In the genomic region with DNA sequence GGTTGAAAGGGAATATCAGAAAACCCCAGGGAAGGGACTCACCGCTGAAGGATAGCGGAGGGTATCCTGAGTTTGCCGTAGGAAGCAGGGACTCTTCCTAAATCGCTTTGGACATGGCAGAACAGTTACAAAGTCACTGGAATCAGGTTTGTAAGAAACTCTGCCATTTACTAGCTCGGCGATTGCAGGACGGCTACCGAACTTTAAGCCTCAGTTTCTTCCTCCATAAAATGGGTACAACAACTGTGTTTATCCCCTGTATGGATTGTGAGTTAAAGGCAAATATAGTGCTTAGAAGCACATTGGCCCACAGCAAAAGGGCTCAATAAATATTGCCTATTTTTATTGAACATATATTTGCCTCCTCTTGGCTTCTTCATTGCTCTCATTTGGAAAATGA, we compare ENCODE assay signal across 17 cellular contexts.
DNase-seq lines count a peak whose midpoint lies in the region; ATAC-seq, FAIRE-seq and TF ChIP-seq lines count a peak whose summit lies in the region.
"Had no signal": no experiment of that assay in that cellular context is flagged by ENCODE, and none has a peak within 500 bp of the region (broad histone marks: within the 10 kb centered on the region; RNA-seq: fewer than 3 reads in every experiment).

No MANE protein-coding gene starts in this region.

- H3K27ac ChIP-seq in C4-2B (peak overlapping the region; percentile 41), ascending aorta (peak overlapping the region; percentile 46), H1 (ENCODE audit: low read depth, low read length) (no peak overlapping the region), stomach smooth muscle (ENCODE audit: low read length) (peak overlapping the region; percentile 18), brain microvascular endothelial cell (no peak overlapping the region)

- H4K8ac ChIP-seq in H1 (ENCODE audit: extremely low read depth, insufficient read depth, low read length): no peak overlapping the region

- H3K56ac ChIP-seq in H1 (replicated peaks; ENCODE audit: insufficient read length, low read depth, low read length): no peak overlapping the region

- H3K4ac ChIP-seq in H1 (replicated peaks; ENCODE audit: insufficient read length, low read depth, low read length): no peak overlapping the region

- no peak overlapping the region for H3K14ac ChIP-seq in H1 (ENCODE audit: insufficient read length)

- TF ChIP-seq POLR2A in H1 (IDR thresholded peaks at IDR 0.05; ENCODE audit: control extremely low read depth in 1 of 2, low read depth in 2 of 2, low read length in 2 of 2): no peak

- H3K9me3 ChIP-seq in ascending aorta: no peaks in the 10 kb centered on the region
- H3K9me3 ChIP-seq in H1 (ENCODE audit: insufficient read depth in 2 of 2, low read depth in 1 of 2, low read length in 1 of 2): no peaks in the 10 kb centered on the region
- H3K9me3 ChIP-seq in stomach smooth muscle (ENCODE audit: control insufficient read depth in 2 of 2, low read length in 2 of 2): no peaks in the 10 kb centered on the region
- H3K9me3 ChIP-seq: BLaER1 treated with 17β-estradiol and CSF1 and Interleukin-3, amounts not matched to agents 10 nM and 100 nM; Caco-2 had no signal

- H4K91ac ChIP-seq in H1 (replicated peaks; ENCODE audit: insufficient read length, low read length): no peak overlapping the region

- TF ChIP-seq EP300 in H1 (IDR thresholded peaks at IDR 0.05; ENCODE audit: borderline replicate concordance in 1 of 2, low read depth in 2 of 2, low read length in 2 of 2): no peak

- H2AK5ac ChIP-seq in H1 (ENCODE audit: low read depth, low read length): no peak overlapping the region

- no peak for ATAC-seq in GM18517 (IDR thresholded peaks at IDR 0.05; ENCODE audit: unreplicated experiment)

- no peak overlapping the region for H2BK120ac ChIP-seq in H1 (replicated peaks; ENCODE audit: low read depth, low read length)

- no peak overlapping the region for H4K5ac ChIP-seq in H1 (ENCODE audit: insufficient read length, low read depth, low read length)

- 86% methylated on average over 8 of the region's 8 CpGs; no CpG with 5 or more reads in 1 of the 2 experiments for WGBS in H1 (ENCODE audit: extremely low coverage in 1 of 2, insufficient coverage in 1 of 2, insufficient read length in 1 of 2, insufficient replicate concordance in 2 of 2, low coverage in 1 of 2, low lambda C conversion rate in 2 of 2, missing lambda C conversion rate in 1 of 2), 2 experiments

- no peak overlapping the region for H3K23ac ChIP-seq in H1 (ENCODE audit: insufficient read length)

- no peak overlapping the region for H3K4me2 ChIP-seq in H1 (ENCODE audit: insufficient read depth in 1 of 2, low read depth in 2 of 2, low read length in 2 of 2)

- TF ChIP-seq CTCF in C4-2B (conservative IDR thresholded peaks at IDR 0.05) (no peak), ascending aorta (IDR thresholded peaks at IDR 0.05) (no peak), H1 (IDR thresholded peaks at IDR 0.05; ENCODE audit: control extremely low read depth in 1 of 3, insufficient read depth in 1 of 3, low read depth in 1 of 3, low read length in 3 of 3) (no peak), brain microvascular endothelial cell (IDR thresholded peaks at IDR 0.05; ENCODE audit: low read depth, low read length, missing control alignments) (no peak)

- no peak overlapping the region for H2BK15ac ChIP-seq in H1 (ENCODE audit: low read length)

- no peaks in the 10 kb centered on the region for H4K20me1 ChIP-seq in H1 (replicated peaks in 1 of 2; ENCODE audit: control insufficient read depth in 1 of 2, insufficient read depth in 2 of 2, low read length in 2 of 2)
- H4K20me1 ChIP-seq: BLaER1 treated with 17β-estradiol and CSF1 and Interleukin-3, amounts not matched to agents 10 nM and 100 nM had no signal

- H3K36me3 ChIP-seq in ascending aorta (no peaks in the 10 kb centered on the region), H1 (ENCODE audit: control insufficient read depth in 2 of 4, insufficient read depth in 4 of 4, low read length in 3 of 4) (no peaks in the 10 kb centered on the region), stomach smooth muscle (ENCODE audit: control insufficient read depth in 2 of 2, insufficient read depth in 2 of 2, low read length in 2 of 2) (no peaks in the 10 kb centered on the region), brain microvascular endothelial cell (replicated peaks) (no peaks in the 10 kb centered on the region)
- H3K36me3 ChIP-seq: BLaER1 treated with 17β-estradiol and CSF1 and Interleukin-3, amounts not matched to agents 10 nM and 100 nM had no signal

- no peak overlapping the region for H2AFZ ChIP-seq in H1 (ENCODE audit: low read length)

- no peak for TF ChIP-seq RAD21 in H1 (IDR thresholded peaks at IDR 0.05 in 1 of 2, conservative IDR thresholded peaks at IDR 0.05 in 1 of 2; ENCODE audit: low read depth in 2 of 2, low read length in 2 of 2)

- peaks cover 0 to 5% of the 10 kb centered on the region in 2 donors for H3K4me1 ChIP-seq in ascending aorta
- H3K4me1 ChIP-seq in H1 (replicated peaks in 1 of 4; ENCODE audit: control insufficient read depth in 3 of 4, insufficient read depth in 4 of 4, low read length in 3 of 4): no peaks in the 10 kb centered on the region; a peak in 2 of 7 replicates
- H3K4me1 ChIP-seq in stomach smooth muscle (ENCODE audit: control insufficient read depth, insufficient read depth, low read length): peaks cover 8% of the 10 kb centered on the region
- H3K4me1 ChIP-seq: Caco-2 had no signal

- no peak overlapping the region for H3K9ac ChIP-seq in H1 (replicated peaks in 1 of 4; ENCODE audit: extremely low read depth in 1 of 4, low read depth in 3 of 4, low read length in 3 of 4)
- no peak overlapping the region for H3K9ac ChIP-seq in stomach smooth muscle (ENCODE audit: low read length in 2 of 2)

- H2BK5ac ChIP-seq in H1 (ENCODE audit: low read depth, low read length): no peak overlapping the region

- FAIRE-seq in H1 (lab: Jason Lieb, UNC): no peak
- FAIRE-seq: D721Med, GM12892, GM18507 had no signal

- no peak overlapping the region for H2BK12ac ChIP-seq in H1 (ENCODE audit: low read depth, low read length)

- no peak for DNase-seq in ascending aorta (ENCODE audit: low spot score in 2 of 2)
- DNase-seq in H1 (ENCODE audit: low read depth in 1 of 2, low spot score in 2 of 2): no peak
- DNase-seq in COLO829 (ENCODE audit: low spot score): no peak
- DNase-seq in brain microvascular endothelial cell: no peak
- DNase-seq: Caco-2; CD4-positive, CD25-positive, alpha-beta regulatory T cell; CD8-positive, alpha-beta memory T cell; DMS79; GOT3; H9 had no signal

- CTCF ChIA-PET in H1 (lab: Charles Lee; ENCODE audit: partially characterized antibody): no interaction called here

- no peaks in the 10 kb centered on the region for H3K27me3 ChIP-seq in ascending aorta
- H3K27me3 ChIP-seq in H1 (replicated peaks in 1 of 4; ENCODE audit: control insufficient read depth in 3 of 4, extremely low read depth in 1 of 4, insufficient read depth in 3 of 4, low read length in 3 of 4): no peaks in the 10 kb centered on the region
- H3K27me3 ChIP-seq in stomach smooth muscle (ENCODE audit: control insufficient read depth in 1 of 2, insufficient read depth in 2 of 2, low read length in 2 of 2): no peaks in the 10 kb centered on the region
- H3K27me3 ChIP-seq in brain microvascular endothelial cell (replicated peaks): no peaks in the 10 kb centered on the region
- H3K27me3 ChIP-seq: BLaER1 treated with 17β-estradiol and CSF1 and Interleukin-3, amounts not matched to agents 10 nM and 100 nM had no signal

- POLR2A ChIA-PET in H1 (lab: Charles Lee; ENCODE audit: partially characterized antibody): no interaction called here

- intact Hi-C loops in ascending aorta (cut with DNase I): no loop called here

- in situ Hi-C loops in brain microvascular endothelial cell (cut with HindIII; ENCODE audit: low pct_ligation_motif_present, low sequenced_read_pairs): no loop called here

- H3K79me2 ChIP-seq in H1 (ENCODE audit: control insufficient read depth in 1 of 2, insufficient read depth in 2 of 2, low read length in 2 of 2): no peaks in the 10 kb centered on the region

- H3K4me3 ChIP-seq in ascending aorta: no peak overlapping the region
- H3K4me3 ChIP-seq in H1 (ENCODE audit: extremely low read depth in 1 of 4, insufficient read depth in 2 of 4, low read depth in 3 of 4, low read length in 4 of 4): no peak overlapping the region
- H3K4me3 ChIP-seq in stomach smooth muscle (ENCODE audit: low read length in 2 of 2): no peak overlapping the region
- H3K4me3 ChIP-seq in brain microvascular endothelial cell (ENCODE audit: low read depth, low read length): no peak overlapping the region
- H3K4me3 ChIP-seq: BLaER1 treated with 17β-estradiol and CSF1 and Interleukin-3, amounts not matched to agents 10 nM and 100 nM had no signal

- no peak overlapping the region for H3K18ac ChIP-seq in H1 (ENCODE audit: extremely low read depth, low read length)

- H2BK20ac ChIP-seq in H1 (ENCODE audit: low read length): no peak overlapping the region

- H3K23me2 ChIP-seq in H1 (ENCODE audit: low read depth, low read length): no peaks in the 10 kb centered on the region

- no peaks in the 10 kb centered on the region for H3K79me1 ChIP-seq in H1 (ENCODE audit: low read depth, low read length)

TF ChIP-seq in H1, 55 proteins besides CTCF, POLR2A, EP300 and RAD21:
- TF ChIP-seq, protein P1, sequence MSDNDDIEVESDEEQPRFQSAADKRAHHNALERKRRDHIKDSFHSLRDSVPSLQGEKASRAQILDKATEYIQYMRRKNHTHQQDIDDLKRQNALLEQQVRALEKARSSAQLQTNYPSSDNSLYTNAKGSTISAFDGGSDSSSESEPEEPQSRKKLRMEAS (IDR thresholded peaks at IDR 0.05): no peak
- TF ChIP-seq KDM1A (IDR thresholded peaks at IDR 0.05; ENCODE audit: borderline replicate concordance, low read length) (peak; percentile 52; the same call in 1 of the 2 replicates), POLR2AphosphoS5 (IDR thresholded peaks at IDR 0.05; ENCODE audit: low read depth, low read length) (no peak), CBX8 (IDR thresholded peaks at IDR 0.05; ENCODE audit: borderline replicate concordance, low read depth, low read length) (no peak), GABPA (IDR thresholded peaks at IDR 0.05; ENCODE audit: borderline replicate concordance, insufficient read depth, low read length) (no peak), KDM4A (IDR thresholded peaks at IDR 0.05; ENCODE audit: low read depth, low read length, severe bottlenecking) (no peak)
- TF ChIP-seq, protein P2, sequence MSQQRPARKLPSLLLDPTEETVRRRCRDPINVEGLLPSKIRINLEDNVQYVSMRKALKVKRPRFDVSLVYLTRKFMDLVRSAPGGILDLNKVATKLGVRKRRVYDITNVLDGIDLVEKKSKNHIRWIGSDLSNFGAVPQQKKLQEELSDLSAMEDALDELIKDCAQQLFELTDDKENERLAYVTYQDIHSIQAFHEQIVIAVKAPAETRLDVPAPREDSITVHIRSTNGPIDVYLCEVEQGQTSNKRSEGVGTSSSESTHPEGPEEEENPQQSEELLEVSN (IDR thresholded peaks at IDR 0.05): no peak

Comparison
In these comparisons a context has a peak if more than half of its experiments do, and no peak if none do; other contexts are left out.
1. H3K27ac ChIP-seq: peak in C4-2B (single experiment), ascending aorta (2 of 2) and stomach smooth muscle (single experiment); none in H1 (single experiment) and brain microvascular endothelial cell (single experiment).